Comparison of ENCODE assay signal across 1 cellular context in genomic region chr1:36157115-36157903, GRCh38.
A peak's percentile ranks its signal among the peaks of the same experiment; 100 is the strongest.
TF ChIP-seq lines count a peak whose summit lies in the region.

No MANE protein-coding gene starts in this region.

TF ChIP-seq in GM12878, 131 proteins besides CTCF, POLR2A, EP300 and RAD21:
- 0 out of 2 replicates have a peak, but pooled peaks have one; percentile 9 for TF ChIP-seq MLLT1 (IDR thresholded peaks at IDR 0.05)
- TF ChIP-seq TCF3 (IDR thresholded peaks at IDR 0.05; ENCODE audit: borderline replicate concordance, insufficient read depth, low read depth, low read length), result no peak
